Comparison of ENCODE assay signal across 18 cellular contexts in genomic region chr12:60281522-60281921, GRCh38.
"Had no signal": no experiment of that assay in that cellular context is flagged by ENCODE, and none has a peak within 500 bp of the region (broad histone marks: within the 10 kb centered on the region; RNA-seq: fewer than 3 reads in every experiment).

No MANE protein-coding gene starts in this region.

- H3K27me3 ChIP-seq: pancreas, suprapubic skin, tibial artery, uterus had no signal

- FAIRE-seq: keratinocyte, pancreas had no signal

- H3K27ac ChIP-seq: left ventricle myocardium inferior, pancreas, prostate gland, skin epidermis, suprapubic skin, thoracic aorta, tibial artery, uterus had no signal

- H3K4me3 ChIP-seq: left ventricle myocardium inferior, lung, pancreas, prostate gland, skin epidermis, suprapubic skin, thoracic aorta, tibial artery, uterus had no signal

- ATAC-seq: naive thymus-derived CD8-positive, alpha-beta T cell; pancreas; sciatic nerve had no signal

- DNase-seq: hippocampal formation; left ventricle myocardium inferior; naive thymus-derived CD8-positive, alpha-beta T cell; nucleus accumbens; retina; stimulated activated CD4-positive, alpha-beta T cell treated with anti-CD3 and anti-CD28 coated beads, Interleukin-4, amount 100 ng/mL, for 24 hours; stimulated activated naive CD4-positive, alpha-beta T cell; tibial artery; trophoblast cell; uterus had no signal

- H3K4me1 ChIP-seq: left ventricle myocardium inferior, pancreas, prostate gland, suprapubic skin, uterus had no signal

- H3K36me3 ChIP-seq: left ventricle myocardium inferior, pancreas, prostate gland, suprapubic skin, thoracic aorta, tibial artery, uterus had no signal

- H3K9me3 ChIP-seq: left ventricle myocardium inferior, pancreas, prostate gland, suprapubic skin, thoracic aorta, tibial artery, uterus had no signal
